Comparison of ENCODE assay signal across 8 cellular contexts in the genomic region with DNA sequence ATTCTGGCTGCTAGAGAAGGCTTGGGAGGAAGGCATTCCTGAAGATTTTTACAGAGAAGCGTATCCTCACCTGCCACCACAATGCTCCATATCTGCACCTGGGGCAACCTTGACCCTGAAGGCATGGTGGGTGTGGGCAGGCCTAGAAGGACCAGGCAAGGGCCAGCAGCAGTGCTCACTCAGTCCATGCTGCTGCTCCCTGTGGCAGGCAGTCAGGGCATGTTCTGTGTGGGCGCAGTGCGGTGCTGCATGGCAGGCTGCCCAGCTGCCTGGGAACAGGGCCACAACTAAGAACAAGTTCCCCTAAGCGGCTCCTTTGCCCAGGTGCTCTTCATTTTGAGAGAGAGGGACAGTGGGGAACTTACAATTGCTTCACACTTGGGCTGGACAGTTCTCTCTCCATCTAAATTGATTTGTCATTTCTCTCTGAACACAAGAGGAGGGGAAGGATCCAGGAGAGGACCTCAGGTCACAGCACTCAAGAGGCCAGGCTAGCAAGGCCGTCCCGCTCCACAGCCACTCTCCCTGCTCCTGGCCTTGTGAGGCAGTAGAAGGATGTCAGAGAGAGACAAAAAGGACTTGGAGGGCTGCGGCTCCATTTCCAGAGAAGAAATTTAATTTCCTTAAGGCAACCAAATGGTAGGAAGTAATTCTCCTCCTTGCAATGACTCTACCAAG.
DNase-seq lines count a peak whose midpoint lies in the region; ATAC-seq and TF ChIP-seq lines count a peak whose summit lies in the region.
"Had no signal": no experiment of that assay in that cellular context is flagged by ENCODE, and none has a peak within 500 bp of the region (broad histone marks: within the 10 kb centered on the region; RNA-seq: fewer than 3 reads in every experiment).

No MANE protein-coding gene starts in this region.

- TF ChIP-seq EP300 in suprapubic skin (IDR thresholded peaks at IDR 0.05) = no peak

- peak; percentile 65 for DNase-seq in MG63
- peak; percentile 87 for DNase-seq in cerebellum (ENCODE audit: low spot score)
- DNase-seq in substantia nigra (lab: John Stamatoyannopoulos, UW) = peak in 41 of 49 donors; percentile 5 to 83 (median 46)
- no peak for DNase-seq in suprapubic skin (ENCODE audit: low spot score in 2 of 2)
- DNase-seq in activated CD8-positive, alpha-beta memory T cell treated with anti-CD3 and anti-CD28 coated beads, Interleukin-2, amount 50 U/mL, for 48 hours = no peak

- H3K27ac ChIP-seq in layer of hippocampus (ENCODE audit: low read depth, low read length) (peak overlapping the region; percentile 56), substantia nigra (ENCODE audit: low read depth, low read length, poor library complexity, severe bottlenecking) (no peak overlapping the region), suprapubic skin (no peak overlapping the region)

- no peaks in the 10 kb centered on the region; the same call in 1 of the 2 replicates for H3K27me3 ChIP-seq in MG63
- no peaks in the 10 kb centered on the region for H3K27me3 ChIP-seq in layer of hippocampus (ENCODE audit: control insufficient read depth, insufficient read depth, low read length)
- no peaks in the 10 kb centered on the region for H3K27me3 ChIP-seq in suprapubic skin

- 66% methylated on average over 6 of the region's 7 CpGs for WGBS in suprapubic skin

- H3K4me3 ChIP-seq in MG63 (no peak overlapping the region), suprapubic skin (no peak overlapping the region)

- H3K36me3 ChIP-seq in MG63 (peaks cover 73% of the 10 kb centered on the region), suprapubic skin (peaks cover 62% of the 10 kb centered on the region)

- no peak for TF ChIP-seq POLR2A in suprapubic skin (IDR thresholded peaks at IDR 0.05)

- no peak for TF ChIP-seq CTCF in suprapubic skin (IDR thresholded peaks at IDR 0.05)

- H3K9me3 ChIP-seq in MG63 = no peaks in the 10 kb centered on the region
- no peaks in the 10 kb centered on the region for H3K9me3 ChIP-seq in suprapubic skin

- H3K4me1 ChIP-seq in suprapubic skin = peaks cover 14% of the 10 kb centered on the region

- ATAC-seq in HG02970 (IDR thresholded peaks at IDR 0.05; ENCODE audit: low FRiP score, unreplicated experiment) = no peak
- ATAC-seq: activated T-helper 17 cell treated with anti-CD3 and anti-CD28 coated beads, Interleukin-2, amount 50 U/mL, for 72 hours had no signal

Comparison
In these comparisons a context has a peak if more than half of its experiments do, and no peak if none do; other contexts are left out.
1. DNase-seq: peak in MG63 (single experiment), cerebellum (single experiment) and substantia nigra (41 of 49); none in suprapubic skin (0 of 2) and activated CD8-positive, alpha-beta memory T cell treated with anti-CD3 and anti-CD28 coated beads, Interleukin-2, amount 50 U/mL, for 48 hours (single experiment).